ENCODE assay signal across 16 cellular contexts in genomic region chr11:10800292-10800691, GRCh38. TPM values are rescaled to one million over a fixed set of nuclear protein-coding genes. Genes with fewer than 3 reads are reported as not detected.
DNase-seq lines count a peak whose midpoint lies in the region; ATAC-seq and TF ChIP-seq lines count a peak whose summit lies in the region.
"Had no signal": no experiment of that assay in that cellular context is flagged by ENCODE, and none has a peak within 500 bp of the region (broad histone marks: within the 10 kb centered on the region; RNA-seq: fewer than 3 reads in every experiment).

No MANE protein-coding gene starts in this region.

- peak overlapping the region; percentile 4 to 80 (median 71) for H3K27ac Mint-ChIP-seq in CD4-positive, alpha-beta memory T cell
- peak overlapping the region; percentile 61 for H3K27ac Mint-ChIP-seq in activated CD4-positive, alpha-beta memory T cell treated with anti-CD3 and anti-CD28 coated beads for 36 hours
- H3K27ac Mint-ChIP-seq in memory B cell: peak overlapping the region; percentile 55

- H3K27me3 Mint-ChIP-seq in CD4-positive, alpha-beta memory T cell: no peaks in the 10 kb centered on the region
- H3K27me3 Mint-ChIP-seq in activated CD4-positive, alpha-beta memory T cell treated with anti-CD3 and anti-CD28 coated beads for 36 hours: no peaks in the 10 kb centered on the region
- H3K27me3 Mint-ChIP-seq in memory B cell: no peaks in the 10 kb centered on the region

- BruUV-seq in A673 (replicated peaks; lab: Mats Ljungman, UMichigan): TSS peak; percentile 29

- ATAC-seq in memory B cell (ENCODE audit: low read depth) (no peak), GM21723 (IDR thresholded peaks at IDR 0.05; ENCODE audit: unreplicated experiment) (no peak)
- ATAC-seq: SK-N-SH treated with all-trans-retinoic acid at 6 μM for 48 hours had no signal

- H3K36me3 ChIP-seq in A673 (ENCODE audit: insufficient read depth, low read length, poor library complexity, severe bottlenecking): peaks cover 97% of the 10 kb centered on the region
- H3K36me3 ChIP-seq in CD4-positive, alpha-beta memory T cell (ENCODE audit: insufficient read depth, low read length): peaks cover 91% of the 10 kb centered on the region

- TF ChIP-seq CTCF in A673 (conservative IDR thresholded peaks at IDR 0.05; ENCODE audit: low read depth, low read length): no peak

- intact Hi-C loops in A673 (cut with micrococcal nuclease; ENCODE audit: unreplicated experiment): no loop called here
- intact Hi-C loops in CD4-positive, alpha-beta memory T cell (cut with micrococcal nuclease): loop anchor here (1.0 kb wide), 1 partner anchor 8 kb away; no protein-coding TSS in a partner anchor
- intact Hi-C loops in activated CD4-positive, alpha-beta memory T cell treated with anti-CD3 and anti-CD28 coated beads for 36 hours (cut with micrococcal nuclease): no loop called here
- intact Hi-C loops in posterior cingulate gyrus (cut with DNase I): no loop called here

- no peaks in the 10 kb centered on the region for H3K27me3 ChIP-seq in A673 (replicated peaks; ENCODE audit: insufficient read depth, low read depth, low read length, poor library complexity)
- no peaks in the 10 kb centered on the region for H3K27me3 ChIP-seq in CD4-positive, alpha-beta memory T cell (ENCODE audit: insufficient read depth, low read length)
- H3K27me3 ChIP-seq: right atrium auricular region had no signal

- DNase-seq in A673 (ENCODE audit: low spot score) (no peak), memory B cell (ENCODE audit: low spot score in 2 of 2) (no peak), posterior cingulate gyrus (no peak), T-helper 1 cell (no peak)
- peak in 2 of 5 donors; percentile 22 to 26 for DNase-seq in CD4-positive, alpha-beta memory T cell
- DNase-seq in activated CD4-positive, alpha-beta memory T cell treated with anti-CD3 and anti-CD28 coated beads for 36 hours: no peak
- DNase-seq: activated CD8-positive, alpha-beta memory T cell treated with anti-CD3 and anti-CD28 coated beads for 24 hours; AML-193; head of caudate nucleus; MV-4-11; NCI-H526 treated with DMSO at 0.1 percent for 48 hours; substantia nigra had no signal

- H3K36me3 Mint-ChIP-seq in CD4-positive, alpha-beta memory T cell: peaks cover 67 to 88% of the 10 kb centered on the region in 2 donors
- peaks cover 76% of the 10 kb centered on the region for H3K36me3 Mint-ChIP-seq in activated CD4-positive, alpha-beta memory T cell treated with anti-CD3 and anti-CD28 coated beads for 36 hours
- H3K36me3 Mint-ChIP-seq in memory B cell: peaks cover 42% of the 10 kb centered on the region

- peaks cover 7% of the 10 kb centered on the region for H3K4me1 ChIP-seq in A673 (ENCODE audit: insufficient read depth, low read length, poor library complexity, severe bottlenecking)
- peaks cover 87% of the 10 kb centered on the region for H3K4me1 ChIP-seq in CD4-positive, alpha-beta memory T cell (ENCODE audit: insufficient read depth, low read length)

- no peak overlapping the region for H3K27ac ChIP-seq in A673 (ENCODE audit: low read depth, low read length, poor library complexity, severe bottlenecking)
- H3K27ac ChIP-seq in CD4-positive, alpha-beta memory T cell (ENCODE audit: low read depth, low read length): no peak overlapping the region
- H3K27ac ChIP-seq: right atrium auricular region had no signal

- peaks cover 0 to 1% (median 0%) of the 10 kb centered on the region in 8 donors for H3K9me3 Mint-ChIP-seq in CD4-positive, alpha-beta memory T cell
- H3K9me3 Mint-ChIP-seq in activated CD4-positive, alpha-beta memory T cell treated with anti-CD3 and anti-CD28 coated beads for 36 hours: no peaks in the 10 kb centered on the region
- H3K9me3 Mint-ChIP-seq in memory B cell: no peaks in the 10 kb centered on the region

- no peaks in the 10 kb centered on the region for H3K9me3 ChIP-seq in A673 (ENCODE audit: low read depth, low read length, poor library complexity, severe bottlenecking)
- no peaks in the 10 kb centered on the region for H3K9me3 ChIP-seq in CD4-positive, alpha-beta memory T cell (ENCODE audit: control insufficient read depth in 1 of 2, low read length in 2 of 2)
- H3K9me3 ChIP-seq: right atrium auricular region had no signal

- POLR2A ChIA-PET in A673 (lab: Charles Lee; ENCODE audit: low non-redundant PET): interaction anchor here (0.6 to 0.7 kb wide), 2 partner anchors 15 to 372 kb away, joined by 3 read pairs; no protein-coding TSS in a partner anchor
- POLR2A ChIA-PET in CD4-positive, alpha-beta memory T cell (lab: Charles Lee; ENCODE audit: partially characterized antibody): interaction anchor here (1.1 to 15.4 kb wide), 3 partner anchors 7 to 57 kb away, joined by 3 to 263 read pairs (median 33); partner anchors contain the start of genes CTR9, EIF4G2 and ZBED5
- POLR2A ChIA-PET in activated CD4-positive, alpha-beta memory T cell treated with anti-CD3 and anti-CD28 coated beads for 36 hours (lab: Charles Lee): interaction anchor here (6.7 kb wide), 1 partner anchor 9 kb away, joined by 86 read pairs; the partner anchor contains the start of gene EIF4G2

- peak overlapping the region in 5 of 8 donors; percentile 28 to 76 (median 43) for H3K4me3 Mint-ChIP-seq in CD4-positive, alpha-beta memory T cell
- H3K4me3 Mint-ChIP-seq in activated CD4-positive, alpha-beta memory T cell treated with anti-CD3 and anti-CD28 coated beads for 36 hours: no peak overlapping the region
- H3K4me3 Mint-ChIP-seq in memory B cell: no peak overlapping the region

- no peak overlapping the region for H3K4me3 ChIP-seq in A673 (ENCODE audit: low read depth, low read length, poor library complexity, severe bottlenecking)
- H3K4me3 ChIP-seq in CD4-positive, alpha-beta memory T cell (ENCODE audit: low read length in 2 of 2): no peak overlapping the region
- H3K4me3 ChIP-seq: lung, right atrium auricular region had no signal

- CTCF ChIA-PET in A673 (lab: Charles Lee): no interaction called here
- CTCF ChIA-PET in CD4-positive, alpha-beta memory T cell (lab: Charles Lee; ENCODE audit: partially characterized antibody): interaction anchor here (7.1 kb wide), 1 partner anchor 9 kb away, joined by 74 read pairs; no protein-coding TSS in a partner anchor
- CTCF ChIA-PET in activated CD4-positive, alpha-beta memory T cell treated with anti-CD3 and anti-CD28 coated beads for 36 hours (lab: Charles Lee): interaction anchor here (0.7 to 6.0 kb wide), 5 partner anchors 9 to 961 kb away, joined by 3 to 50 read pairs (median 3); partner anchors contain the start of gene ZBED5

- H3K4me1 Mint-ChIP-seq in CD4-positive, alpha-beta memory T cell: peaks cover 59 to 88% (median 73%) of the 10 kb centered on the region in 4 donors
- peaks cover 68% of the 10 kb centered on the region for H3K4me1 Mint-ChIP-seq in activated CD4-positive, alpha-beta memory T cell treated with anti-CD3 and anti-CD28 coated beads for 36 hours (ENCODE audit: low read depth)
- H3K4me1 Mint-ChIP-seq in memory B cell: peaks cover 10% of the 10 kb centered on the region

RNA-seq across cellular contexts. Expression of gene EIF4G2, which starts 8.4 kb away (rescaled TPM):
- 1,137 and 1,198 TPM in 2 replicates for total RNA-seq in A673 (2021)
- total RNA-seq in CD4-positive, alpha-beta memory T cell: 100 to 1,000 TPM; 659 to 664 TPM
- 100 to 1,000 TPM; 521 to 531 TPM for polyA plus RNA-seq in CD4-positive, alpha-beta memory T cell
- 100 to 1,000 TPM; 794 to 835 TPM for total RNA-seq in activated CD4-positive, alpha-beta memory T cell treated with anti-CD3 and anti-CD28 coated beads for 36 hours

RNA-seq across cellular contexts. Expression of gene CTR9, which starts 49.2 kb away (rescaled TPM):
- total RNA-seq in A673 (2021): 45.9 and 49.3 TPM in 2 replicates
- total RNA-seq in CD4-positive, alpha-beta memory T cell: 10 to 100 TPM; 57.2 to 68.6 TPM
- polyA plus RNA-seq in CD4-positive, alpha-beta memory T cell: 10 to 100 TPM; 39.7 to 58.8 TPM
- 10 to 100 TPM; 37.6 to 39.9 TPM for total RNA-seq in activated CD4-positive, alpha-beta memory T cell treated with anti-CD3 and anti-CD28 coated beads for 36 hours

RNA-seq across cellular contexts. Expression of gene ZBED5, which starts 57.6 kb away (rescaled TPM):
- total RNA-seq in A673 (2021): 40.2 and 43.5 TPM in 2 replicates
- total RNA-seq in CD4-positive, alpha-beta memory T cell: 100 to 1,000 TPM; 126 to 129 TPM
- 10 to 100 TPM; 16.7 to 17.6 TPM for polyA plus RNA-seq in CD4-positive, alpha-beta memory T cell
- 10 to 100 TPM; 39.8 to 43.3 TPM for total RNA-seq in activated CD4-positive, alpha-beta memory T cell treated with anti-CD3 and anti-CD28 coated beads for 36 hours

Comparison
In these comparisons a context has a peak if more than half of its experiments do, and no peak if none do; other contexts are left out.
1. H3K4me3 Mint-ChIP-seq: peak in CD4-positive, alpha-beta memory T cell (5 of 8); none in activated CD4-positive, alpha-beta memory T cell treated with anti-CD3 and anti-CD28 coated beads for 36 hours (single experiment) and memory B cell (single experiment).
2. Peak in every context shown above with its lines, with median percentiles within 50 percentile points of each other: H3K27ac Mint-ChIP-seq.